16 cellular contexts compared by ENCODE assay signal in the genomic region with DNA sequence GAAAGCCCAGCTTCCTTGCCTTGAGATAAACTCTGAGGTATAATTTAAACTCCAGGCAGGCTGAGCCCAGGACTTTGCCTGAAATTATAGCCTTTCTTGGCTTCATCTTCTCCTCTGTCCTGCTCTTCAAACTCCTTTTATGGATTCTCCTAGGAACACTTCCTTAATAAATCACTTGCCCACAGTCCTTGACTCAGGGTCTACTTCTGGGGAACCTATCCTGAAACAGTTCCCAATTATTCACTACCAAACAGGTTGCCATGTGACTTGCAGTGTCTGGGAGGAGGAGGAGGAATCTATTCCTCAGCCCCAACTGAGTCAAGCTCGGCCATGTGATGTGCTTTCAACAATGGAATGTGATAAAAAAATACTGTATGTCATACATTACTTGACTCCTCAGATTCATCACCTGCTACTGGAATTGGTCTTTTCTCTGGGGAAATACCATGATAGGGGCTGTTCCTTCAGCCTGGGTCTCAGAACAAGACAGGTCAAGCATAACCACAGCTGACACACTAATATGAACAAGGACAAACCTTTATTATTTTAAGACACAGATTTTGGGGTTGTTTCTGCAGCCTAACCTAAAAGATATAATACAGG. TPM values are rescaled to one million over a fixed set of nuclear protein-coding genes. Genes with fewer than 3 reads are reported as not detected.
DNase-seq lines count a peak whose midpoint lies in the region; ATAC-seq and TF ChIP-seq lines count a peak whose summit lies in the region.
"Had no signal": no experiment of that assay in that cellular context is flagged by ENCODE, and none has a peak within 500 bp of the region (broad histone marks: within the 10 kb centered on the region; RNA-seq: fewer than 3 reads in every experiment).

No MANE protein-coding gene starts in this region.

- TF ChIP-seq POLR2A in ovary (IDR thresholded peaks at IDR 0.05), result no peak

- no peak overlapping the region for H2BK20ac ChIP-seq in H9 (ENCODE audit: low read depth, low read length, poor library complexity, severe bottlenecking)

- ATAC-seq in natural killer cell treated with Interleukin-12 subunit alpha and Interleukin-12 subunit beta and Interleukin-15 and Interleukin-18, amount 100 ng/mL, for 72 hours, result no peak
- ATAC-seq in natural killer cell, result no peak
- ATAC-seq: activated CD8-positive, alpha-beta T cell treated with anti-CD3 and anti-CD28 coated beads for 36 hours; Right ventricle myocardium inferior had no signal

- H3K9me3 ChIP-seq in ovary, result no peaks in the 10 kb centered on the region
- no peaks in the 10 kb centered on the region for H3K9me3 ChIP-seq in H9 (ENCODE audit: control insufficient read depth, low read depth, low read length)
- H3K9me3 ChIP-seq: thyroid gland had no signal

- no peaks in the 10 kb centered on the region for H3K9me3 Mint-ChIP-seq in natural killer cell treated with Interleukin-12 subunit alpha and Interleukin-12 subunit beta and Interleukin-15 and Interleukin-18, amount 100 ng/mL, for 72 hours
- H3K9me3 Mint-ChIP-seq in natural killer cell (no peaks in the 10 kb centered on the region), type B pancreatic cell (no peaks in the 10 kb centered on the region), H9 (no peaks in the 10 kb centered on the region)
- H3K9me3 Mint-ChIP-seq: activated CD8-positive, alpha-beta T cell treated with anti-CD3 and anti-CD28 coated beads for 36 hours had no signal

- no peak overlapping the region for H4K91ac ChIP-seq in H9 (ENCODE audit: insufficient read length, low read depth, low read length)

- peak; percentile 58 for DNase-seq in natural killer cell treated with Interleukin-12 subunit alpha and Interleukin-12 subunit beta and Interleukin-15 and Interleukin-18, amount 100 ng/mL, for 72 hours (ENCODE audit: low spot score)
- DNase-seq in natural killer cell, result no peak
- DNase-seq in amniotic epithelial cell (ENCODE audit: low read depth), result peak; percentile 97
- peak; percentile 64 for DNase-seq in hepatic stellate cell (ENCODE audit: low spot score)
- no peak for DNase-seq in type B pancreatic cell (ENCODE audit: extremely low spot score, unreplicated experiment)
- DNase-seq in ovary, result no peak
- no peak for DNase-seq in H9
- no peak for DNase-seq in NCI-H748 treated with DMSO at 0.1 percent for 48 hours (lab: John Stamatoyannopoulos, UW)
- DNase-seq: activated CD8-positive, alpha-beta T cell treated with anti-CD3 and anti-CD28 coated beads for 36 hours; activated effector memory CD4-positive, alpha-beta T cell treated with Interleukin-2 at 50 U/mL for 16 hours; Karpas-422; NCI-H2029; NCI-H774; thyroid gland had no signal

- H2AFZ ChIP-seq in H9 (ENCODE audit: low read length), result no peak overlapping the region
- H2AFZ ChIP-seq: neural progenitor cell had no signal

- no peak overlapping the region for H4K5ac ChIP-seq in H9 (ENCODE audit: insufficient read length, low read depth, low read length)

- no peak overlapping the region for H2BK12ac ChIP-seq in H9 (ENCODE audit: insufficient read length, low read depth, low read length)

- TF ChIP-seq CTCF in natural killer cell (IDR thresholded peaks at IDR 0.05), result no peak
- TF ChIP-seq CTCF in type B pancreatic cell (conservative IDR thresholded peaks at IDR 0.05), result no peak
- TF ChIP-seq CTCF in ovary (IDR thresholded peaks at IDR 0.05), result no peak
- no peak for TF ChIP-seq CTCF in H9 (conservative IDR thresholded peaks at IDR 0.05)

- H3K56ac ChIP-seq in H9 (ENCODE audit: insufficient read length, low read depth, low read length), result no peak overlapping the region

- no peaks in the 10 kb centered on the region for H4K20me1 ChIP-seq in H9 (ENCODE audit: control insufficient read depth, insufficient read depth, insufficient read length)

- no peak overlapping the region for H3K4me3 Mint-ChIP-seq in natural killer cell treated with Interleukin-12 subunit alpha and Interleukin-12 subunit beta and Interleukin-15 and Interleukin-18, amount 100 ng/mL, for 72 hours
- H3K4me3 Mint-ChIP-seq in natural killer cell (no peak overlapping the region), type B pancreatic cell (no peak overlapping the region), H9 (no peak overlapping the region)
- H3K4me3 Mint-ChIP-seq: activated CD8-positive, alpha-beta T cell treated with anti-CD3 and anti-CD28 coated beads for 36 hours; neural progenitor cell had no signal

- H2BK5ac ChIP-seq in H9 (ENCODE audit: insufficient read length, low read length), result no peak overlapping the region

- H3K27me3 ChIP-seq in ovary, result no peaks in the 10 kb centered on the region
- no peaks in the 10 kb centered on the region for H3K27me3 ChIP-seq in H9 (ENCODE audit: insufficient read depth, low read length)
- H3K27me3 ChIP-seq: thyroid gland had no signal

- WGBS in ovary, 3 donors, result 22 to 32% (median 29%) methylated on average over 1 of the region's 1 CpG
- WGBS in H9 (ENCODE audit: extremely low coverage, insufficient read length, low lambda C conversion rate), result no CpG with 5 or more reads among the region's 1 CpG

- no peaks in the 10 kb centered on the region for H3K36me3 ChIP-seq in ovary
- H3K36me3 ChIP-seq: neural progenitor cell, thyroid gland had no signal

- no peak overlapping the region for H3T11ph ChIP-seq in H9 (ENCODE audit: low read length)

- no peak for TF ChIP-seq EP300 in ovary (IDR thresholded peaks at IDR 0.05)

- H3K4me2 ChIP-seq in H9 (ENCODE audit: insufficient read depth, insufficient read length, low read length), result no peak overlapping the region
- H3K4me2 ChIP-seq: neural progenitor cell had no signal

- H3K23ac ChIP-seq in H9 (ENCODE audit: insufficient read length, low read depth, low read length), result no peak overlapping the region

- peaks cover 27 to 30% of the 10 kb centered on the region in 2 donors for H3K27me3 Mint-ChIP-seq in natural killer cell treated with Interleukin-12 subunit alpha and Interleukin-12 subunit beta and Interleukin-15 and Interleukin-18, amount 100 ng/mL, for 72 hours
- H3K27me3 Mint-ChIP-seq in natural killer cell (ENCODE audit: low read depth in 2 of 2), result peaks cover 29 to 31% of the 10 kb centered on the region in 2 donors
- H3K27me3 Mint-ChIP-seq in type B pancreatic cell, result no peaks in the 10 kb centered on the region
- H3K27me3 Mint-ChIP-seq in H9 (ENCODE audit: low read depth), result peaks cover 8% of the 10 kb centered on the region

- no peak overlapping the region for H2BK15ac ChIP-seq in H9 (ENCODE audit: low read depth, low read length)

- H3K4me1 ChIP-seq in ovary (ENCODE audit: insufficient read depth) (peaks cover 9% of the 10 kb centered on the region), H9 (ENCODE audit: insufficient read depth, low read length) (no peaks in the 10 kb centered on the region; the same call in 1 of the 2 replicates)

- no peak overlapping the region for H3K18ac ChIP-seq in H9 (ENCODE audit: insufficient read length, low read depth, low read length)

- H2AK5ac ChIP-seq in H9 (ENCODE audit: insufficient read length, low read length), result no peak overlapping the region

- no peak overlapping the region for H3K9ac ChIP-seq in H9 (ENCODE audit: extremely low read depth, insufficient read length, low read length)
- H3K9ac ChIP-seq: neural progenitor cell had no signal

- no peak overlapping the region for H3K4me3 ChIP-seq in ovary
- H3K4me3 ChIP-seq: neural progenitor cell, thyroid gland had no signal

- H3K36me3 Mint-ChIP-seq in natural killer cell treated with Interleukin-12 subunit alpha and Interleukin-12 subunit beta and Interleukin-15 and Interleukin-18, amount 100 ng/mL, for 72 hours, result no peaks in the 10 kb centered on the region
- H3K36me3 Mint-ChIP-seq in natural killer cell, result no peaks in the 10 kb centered on the region
- no peaks in the 10 kb centered on the region for H3K36me3 Mint-ChIP-seq in type B pancreatic cell
- H3K36me3 Mint-ChIP-seq in H9 (ENCODE audit: insufficient read depth in 1 of 3, low read depth in 3 of 3), result no peaks in the 10 kb centered on the region
- H3K36me3 Mint-ChIP-seq: neural progenitor cell had no signal

- intact Hi-C loops in natural killer cell (cut with micrococcal nuclease) (no loop called here), ovary (cut with DNase I) (no loop called here)

- H3K27ac ChIP-seq in ovary, result no peak overlapping the region
- no peak overlapping the region for H3K27ac ChIP-seq in H9 (ENCODE audit: insufficient read length, low read depth, low read length)
- H3K27ac ChIP-seq: neural progenitor cell, thyroid gland had no signal

- H3K4me1 Mint-ChIP-seq in natural killer cell treated with Interleukin-12 subunit alpha and Interleukin-12 subunit beta and Interleukin-15 and Interleukin-18, amount 100 ng/mL, for 72 hours (ENCODE audit: low read depth in 2 of 2), result peaks cover 0 to 2% of the 10 kb centered on the region in 2 donors
- H3K4me1 Mint-ChIP-seq in natural killer cell (no peaks in the 10 kb centered on the region), type B pancreatic cell (ENCODE audit: unreplicated experiment) (peaks cover 20% of the 10 kb centered on the region), H9 (peaks cover 14% of the 10 kb centered on the region in 2 experiments)

- H2BK120ac ChIP-seq in H9 (ENCODE audit: low read depth, low read length, poor library complexity, severe bottlenecking), result no peak overlapping the region

- H3K4ac ChIP-seq in H9 (ENCODE audit: low read depth, low read length), result no peak overlapping the region

- H3K79me2 ChIP-seq in H9 (ENCODE audit: insufficient read depth, low read length), result no peaks in the 10 kb centered on the region

- no peak overlapping the region for H3K14ac ChIP-seq in H9 (ENCODE audit: insufficient read depth, low read length)

- H4K8ac ChIP-seq in H9 (replicated peaks; ENCODE audit: insufficient read length, low read depth, low read length), result no peak overlapping the region

- H3K23me2 ChIP-seq in H9 (ENCODE audit: insufficient read length, low read depth, low read length, poor library complexity, severe bottlenecking), result no peaks in the 10 kb centered on the region

- no peak overlapping the region for H3K27ac Mint-ChIP-seq in natural killer cell treated with Interleukin-12 subunit alpha and Interleukin-12 subunit beta and Interleukin-15 and Interleukin-18, amount 100 ng/mL, for 72 hours
- H3K27ac Mint-ChIP-seq in natural killer cell, result no peak overlapping the region
- H3K27ac Mint-ChIP-seq in type B pancreatic cell, result peak overlapping the region; percentile 68
- no peak overlapping the region for H3K27ac Mint-ChIP-seq in H9
- H3K27ac Mint-ChIP-seq: activated CD8-positive, alpha-beta T cell treated with anti-CD3 and anti-CD28 coated beads for 36 hours; neural progenitor cell had no signal

- H3K79me1 ChIP-seq in H9 (ENCODE audit: insufficient read depth, low read depth, low read length, poor library complexity, severe bottlenecking), result no peaks in the 10 kb centered on the region

RNA-seq across cellular contexts. Expression of gene CDKN1A, which starts 20.5 kb away (rescaled TPM):
- 100 to 1,000 TPM; 176 to 617 TPM for total RNA-seq in natural killer cell treated with Interleukin-12 subunit alpha and Interleukin-12 subunit beta and Interleukin-15 and Interleukin-18, amount 100 ng/mL, for 72 hours
- total RNA-seq in natural killer cell, result 10 to 100 TPM; 19.1 to 40.7 (median 25.4) TPM
- total RNA-seq in type B pancreatic cell (ENCODE audit: low replicate concordance), result 76.3 and 185 TPM in 2 replicates
- 100 to 1,000 TPM in 6 of 7 donors, 10 to 100 TPM in 1; 82.1 to 305 (median 129) TPM for total RNA-seq in ovary
- polyA plus RNA-seq in ovary, result 100 to 1,000 TPM; 134 to 142 TPM
- total RNA-seq in H9 (2021), result 17.4 and 19.1 TPM in 2 replicates

RNA-seq across cellular contexts. Expression of gene RAB44, which starts 39.6 kb away (rescaled TPM):
- 1 to 10 TPM; 4.1 to 7.9 TPM for total RNA-seq in natural killer cell treated with Interleukin-12 subunit alpha and Interleukin-12 subunit beta and Interleukin-15 and Interleukin-18, amount 100 ng/mL, for 72 hours
- total RNA-seq in natural killer cell (10 to 100 TPM in 1 of 3 donors, under 1 TPM in 2; 0.09 to 12.9 (median 0.70) TPM), type B pancreatic cell (ENCODE audit: low replicate concordance) (0.07 TPM in 1 of 2 replicates, not detected in the other), ovary (under 1 TPM in 4 of 7 donors, not detected in 3; 0.11 to 0.15 (median 0.13) TPM), H9 (2021) (0.04 TPM in 1 of 2 replicates, not detected in the other)
- polyA plus RNA-seq in ovary, result under 1 TPM; 0.04 to 0.12 TPM

Comparison
In these comparisons a context has a peak if more than half of its experiments do, and no peak if none do; other contexts are left out.
1. DNase-seq: peak in natural killer cell treated with Interleukin-12 subunit alpha and Interleukin-12 subunit beta and Interleukin-15 and Interleukin-18, amount 100 ng/mL, for 72 hours (single experiment), amniotic epithelial cell (single experiment) and hepatic stellate cell (single experiment); none in natural killer cell (single experiment), type B pancreatic cell (single experiment), ovary (0 of 5), H9 (single experiment) and NCI-H748 treated with DMSO at 0.1 percent for 48 hours (single experiment).